In genomic region chr11:61765550-61766253, GRCh38 we compare ENCODE assay signal across 17 cellular contexts.
"Had no signal": no experiment of that assay in that cellular context is flagged by ENCODE, and none has a peak within 500 bp of the region (broad histone marks: within the 10 kb centered on the region; RNA-seq: fewer than 3 reads in every experiment).

No MANE protein-coding gene starts in this region.

- ATAC-seq: activated naive CD4-positive, alpha-beta T cell treated with anti-CD3 and anti-CD28 coated beads, Interleukin-2, amount 50 U/mL, for 72 hours; mucosa of descending colon; psoas muscle had no signal

- H3K4me3 ChIP-seq: adrenal gland, mucosa of descending colon, neural progenitor cell, psoas muscle, skin epidermis had no signal

- FAIRE-seq: islet of Langerhans, TTC549, urothelium cell line had no signal

- H2AFZ ChIP-seq: neural progenitor cell had no signal

- DNase-seq: activated CD4-positive, alpha-beta T cell treated with anti-CD3 and anti-CD28 coated beads, Interleukin-2, amount 50 U/mL, for 4 hours; activated gamma-delta T cell; adrenal gland; endodermal cell; hippocampal formation; mammary epithelial cell; naive B cell; psoas muscle; right cardiac atrium had no signal

- H3K9me3 ChIP-seq: adrenal gland, mucosa of descending colon, psoas muscle had no signal

- H3K9ac ChIP-seq: neural progenitor cell had no signal

- H3K4me2 ChIP-seq: neural progenitor cell had no signal

- H3K36me3 ChIP-seq: adrenal gland, neural progenitor cell had no signal

- H3K27ac ChIP-seq: adrenal gland, epithelial cell of prostate, neural progenitor cell, psoas muscle, skin epidermis had no signal

- H3K4me1 ChIP-seq: adrenal gland, psoas muscle had no signal

- H3K27me3 ChIP-seq: adrenal gland, neural progenitor cell had no signal
